In genomic region chr18:62954341-62954740, GRCh38 we compare ENCODE assay signal across 12 cellular contexts.
DNase-seq lines count a peak whose midpoint lies in the region; ATAC-seq and TF ChIP-seq lines count a peak whose summit lies in the region.
"Had no signal": no experiment of that assay in that cellular context is flagged by ENCODE, and none has a peak within 500 bp of the region (broad histone marks: within the 10 kb centered on the region; RNA-seq: fewer than 3 reads in every experiment).

No MANE protein-coding gene starts in this region.

- CTCF ChIA-PET in RWPE1 (lab: Yijun Ruan, JAX): no interaction called here

- no peak for TF ChIP-seq CTCF in RWPE1 (conservative IDR thresholded peaks at IDR 0.05; ENCODE audit: low read depth)
- TF ChIP-seq CTCF in left lung (IDR thresholded peaks at IDR 0.05): no peak

- DNase-seq in DMS153 treated with DMSO at 0.1 percent for 48 hours (lab: John Stamatoyannopoulos, UW; ENCODE audit: unreplicated experiment): peak; percentile 66
- DNase-seq in Jurkat, Clone E6-1 (ENCODE audit: low read depth, low spot score): peak; percentile 50
- peak; percentile 7 for DNase-seq in RWPE1 (ENCODE audit: low spot score)
- no peak for DNase-seq in left lung
- DNase-seq in effector memory CD4-positive, alpha-beta T cell: no peak
- no peak for DNase-seq in stimulated activated CD4-positive, alpha-beta T cell treated with anti-CD3 and anti-CD28 coated beads, Interleukin-4, amount 100 ng/mL, for 4 hours
- no peak for DNase-seq in posterior cingulate gyrus
- DNase-seq: activated T-cell treated with anti-CD3 and anti-CD28 coated beads for 4 hours, GOT3, nephron progenitor cell, SW 1271 had no signal

- H3K27ac ChIP-seq in RWPE1 (no peak overlapping the region), left lung (no peak overlapping the region)
- no peak overlapping the region for H3K27ac ChIP-seq in effector memory CD4-positive, alpha-beta T cell (ENCODE audit: insufficient read depth, low read length, poor library complexity, severe bottlenecking)

- ATAC-seq in left lung: peak; percentile 90
- no peak for ATAC-seq in GM21447 (IDR thresholded peaks at IDR 0.05; ENCODE audit: unreplicated experiment)

- H3K27me3 ChIP-seq in left lung: no peaks in the 10 kb centered on the region
- no peaks in the 10 kb centered on the region for H3K27me3 ChIP-seq in effector memory CD4-positive, alpha-beta T cell (replicated peaks; ENCODE audit: control insufficient read depth, insufficient read depth, low read length, poor library complexity, severe bottlenecking)

- H3K4me1 ChIP-seq in left lung: peaks cover 0 to 21% of the 10 kb centered on the region in 2 donors
- H3K4me1 ChIP-seq in effector memory CD4-positive, alpha-beta T cell (ENCODE audit: control insufficient read depth, insufficient read depth, low read length, poor library complexity, severe bottlenecking): no peaks in the 10 kb centered on the region

- intact Hi-C loops in left lung (cut with DNase I) (no loop called here), posterior cingulate gyrus (cut with DNase I) (no loop called here)

- H3K9me3 ChIP-seq in left lung: no peaks in the 10 kb centered on the region
- no peaks in the 10 kb centered on the region for H3K9me3 ChIP-seq in effector memory CD4-positive, alpha-beta T cell (ENCODE audit: control insufficient read depth, low read length)

- H3K4me3 ChIP-seq in Jurkat, Clone E6-1 (ENCODE audit: low read length): no peak overlapping the region
- no peak overlapping the region for H3K4me3 ChIP-seq in left lung
- no peak overlapping the region for H3K4me3 ChIP-seq in effector memory CD4-positive, alpha-beta T cell (ENCODE audit: insufficient read depth, low read depth, low read length, poor library complexity, severe bottlenecking)

- no peaks in the 10 kb centered on the region for H3K36me3 ChIP-seq in left lung
- no peaks in the 10 kb centered on the region for H3K36me3 ChIP-seq in effector memory CD4-positive, alpha-beta T cell (ENCODE audit: control insufficient read depth, insufficient read depth, low read length)

- POLR2A ChIA-PET in RWPE1 (lab: Yijun Ruan, JAX; ENCODE audit: low non-redundant PET): no interaction called here

Comparison
In these comparisons a context has a peak if more than half of its experiments do, and no peak if none do; other contexts are left out.
1. DNase-seq: peak in DMS153 treated with DMSO at 0.1 percent for 48 hours (single experiment), Jurkat, Clone E6-1 (single experiment) and RWPE1 (single experiment); none in left lung (0 of 2), effector memory CD4-positive, alpha-beta T cell (0 of 3), stimulated activated CD4-positive, alpha-beta T cell treated with anti-CD3 and anti-CD28 coated beads, Interleukin-4, amount 100 ng/mL, for 4 hours (0 of 2) and posterior cingulate gyrus (0 of 10).